In the genomic region with DNA sequence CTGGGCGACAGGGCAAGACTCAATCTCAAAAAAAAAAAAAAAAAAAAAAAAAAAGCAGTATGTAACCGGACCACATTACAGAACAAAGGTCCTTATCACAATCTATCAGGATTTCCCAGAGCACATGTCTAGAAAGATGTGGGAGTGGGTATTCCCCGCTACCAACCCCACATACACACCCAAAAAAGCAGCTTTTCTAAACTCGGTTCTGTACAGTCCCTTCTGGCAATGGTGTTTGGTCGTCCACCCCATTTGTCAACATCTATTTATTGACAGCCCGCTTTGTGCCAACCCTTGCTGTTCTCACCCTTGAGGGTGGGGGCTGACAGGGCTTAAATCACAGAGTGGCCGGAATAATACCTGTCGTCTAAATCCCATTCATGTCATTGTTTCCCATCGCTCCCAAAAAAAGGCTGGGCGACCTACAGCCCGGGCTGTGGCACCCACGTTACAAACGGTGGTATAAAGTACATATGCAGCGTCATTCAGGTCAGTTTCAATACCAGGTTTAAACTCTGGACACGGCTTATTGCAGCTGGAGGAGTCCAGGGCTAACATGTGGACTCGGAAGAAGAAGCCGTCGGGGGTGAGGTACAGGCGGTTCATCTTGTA, we compare ENCODE assay signal across 8 cellular contexts. TPM values are rescaled to one million over a fixed set of nuclear protein-coding genes. Genes with fewer than 3 reads are reported as not detected.
DNase-seq lines count a peak whose midpoint lies in the region; ATAC-seq and TF ChIP-seq lines count a peak whose summit lies in the region.

No MANE protein-coding gene starts in this region.

- H3K9me3 Mint-ChIP-seq in CD14-positive monocyte, result peaks cover 0 to 9% (median 8%) of the 10 kb centered on the region in 7 donors
- no peaks in the 10 kb centered on the region for H3K9me3 Mint-ChIP-seq in activated naive CD8-positive, alpha-beta T cell treated with anti-CD3 and anti-CD28 coated beads for 36 hours
- no peaks in the 10 kb centered on the region for H3K9me3 Mint-ChIP-seq in immature natural killer cell
- H3K9me3 Mint-ChIP-seq in stimulated activated naive B cell treated with anti-CD40 and anti-IgM and Interleukin-4, amounts not matched to agents 10 μg/mL and 1 μg/mL and 100 μg/mL, for 72 hours, result no peaks in the 10 kb centered on the region

- intact Hi-C loops in CD14-positive monocyte (cut with micrococcal nuclease), result loop anchor here in 1 of 2 donors (10.0 kb wide), 1 partner anchor 1688 kb away; a partner anchor contains a TSS

- H3K27ac Mint-ChIP-seq in CD14-positive monocyte, result peak overlapping the region; percentile 79 to 92 (median 91)
- peak overlapping the region; percentile 86 for H3K27ac Mint-ChIP-seq in activated naive CD8-positive, alpha-beta T cell treated with anti-CD3 and anti-CD28 coated beads for 36 hours
- H3K27ac Mint-ChIP-seq in immature natural killer cell, result peak overlapping the region; percentile 87 to 96 (median 90)
- peak overlapping the region; percentile 92 for H3K27ac Mint-ChIP-seq in stimulated activated naive B cell treated with anti-CD40 and anti-IgM and Interleukin-4, amounts not matched to agents 10 μg/mL and 1 μg/mL and 100 μg/mL, for 72 hours

- TF ChIP-seq CTCF in CD14-positive monocyte (IDR thresholded peaks at IDR 0.05), result no peak

- peaks cover 3 to 4% of the 10 kb centered on the region in 2 donors for H3K36me3 Mint-ChIP-seq in CD14-positive monocyte
- H3K36me3 Mint-ChIP-seq in activated naive CD8-positive, alpha-beta T cell treated with anti-CD3 and anti-CD28 coated beads for 36 hours, result peaks cover 4% of the 10 kb centered on the region
- no peaks in the 10 kb centered on the region for H3K36me3 Mint-ChIP-seq in immature natural killer cell
- H3K36me3 Mint-ChIP-seq in stimulated activated naive B cell treated with anti-CD40 and anti-IgM and Interleukin-4, amounts not matched to agents 10 μg/mL and 1 μg/mL and 100 μg/mL, for 72 hours, result peaks cover 0 to 2% of the 10 kb centered on the region in 2 donors

- DNase-seq in CD14-positive monocyte (ENCODE audit: low spot score) (no peak), immature natural killer cell (peak in 1 of 3 donors; percentile 6), 8988T (no peak)
- no peak for DNase-seq in activated naive CD8-positive, alpha-beta T cell treated with anti-CD3 and anti-CD28 coated beads for 36 hours
- DNase-seq in stimulated activated naive B cell treated with anti-CD40 and anti-IgM and Interleukin-4, amounts not matched to agents 10 μg/mL and 1 μg/mL and 100 μg/mL, for 72 hours, result no peak

- ATAC-seq in HG02870 (IDR thresholded peaks at IDR 0.05; ENCODE audit: unreplicated experiment) (peak; percentile 7), HG02610 (IDR thresholded peaks at IDR 0.05; ENCODE audit: unreplicated experiment) (no peak), HG03571 (IDR thresholded peaks at IDR 0.05; ENCODE audit: unreplicated experiment) (no peak)
- ATAC-seq in stimulated activated naive B cell treated with anti-CD40 and anti-IgM and Interleukin-4, amounts not matched to agents 10 μg/mL and 1 μg/mL and 100 μg/mL, for 72 hours (replicated peaks), result peak in 1 of 2 donors; percentile 10

- H3K4me1 Mint-ChIP-seq in CD14-positive monocyte (peaks cover 39% of the 10 kb centered on the region), immature natural killer cell (peaks cover 28 to 34% of the 10 kb centered on the region in 2 donors)
- peaks cover 31% of the 10 kb centered on the region for H3K4me1 Mint-ChIP-seq in activated naive CD8-positive, alpha-beta T cell treated with anti-CD3 and anti-CD28 coated beads for 36 hours
- H3K4me1 Mint-ChIP-seq in stimulated activated naive B cell treated with anti-CD40 and anti-IgM and Interleukin-4, amounts not matched to agents 10 μg/mL and 1 μg/mL and 100 μg/mL, for 72 hours, result peaks cover 23 to 40% of the 10 kb centered on the region in 2 donors

- peaks cover 32 to 36% (median 33%) of the 10 kb centered on the region in 3 donors for H3K27me3 Mint-ChIP-seq in CD14-positive monocyte (ENCODE audit: low read depth in 3 of 3)
- peaks cover 30% of the 10 kb centered on the region for H3K27me3 Mint-ChIP-seq in activated naive CD8-positive, alpha-beta T cell treated with anti-CD3 and anti-CD28 coated beads for 36 hours
- H3K27me3 Mint-ChIP-seq in immature natural killer cell (ENCODE audit: low read depth in 3 of 3), result peaks cover 8 to 27% (median 16%) of the 10 kb centered on the region in 3 donors
- H3K27me3 Mint-ChIP-seq in stimulated activated naive B cell treated with anti-CD40 and anti-IgM and Interleukin-4, amounts not matched to agents 10 μg/mL and 1 μg/mL and 100 μg/mL, for 72 hours, result peaks cover 8 to 21% of the 10 kb centered on the region in 2 donors

- H3K4me3 Mint-ChIP-seq in CD14-positive monocyte, result peak overlapping the region; percentile 95 to 97
- peak overlapping the region; percentile 93 for H3K4me3 Mint-ChIP-seq in activated naive CD8-positive, alpha-beta T cell treated with anti-CD3 and anti-CD28 coated beads for 36 hours
- peak overlapping the region; percentile 91 to 97 (median 95) for H3K4me3 Mint-ChIP-seq in immature natural killer cell
- H3K4me3 Mint-ChIP-seq in stimulated activated naive B cell treated with anti-CD40 and anti-IgM and Interleukin-4, amounts not matched to agents 10 μg/mL and 1 μg/mL and 100 μg/mL, for 72 hours, result peak overlapping the region; percentile 87 to 93

RNA-seq across cellular contexts. Expression of a gene that starts 3.6 kb away (rescaled TPM):
- polyA plus RNA-seq in CD14-positive monocyte (1 to 10 TPM; 4.0 to 6.7 TPM), immature natural killer cell (10 to 100 TPM in 1 of 3 donors, 1 to 10 TPM in 2; 7.3 to 15.5 (median 8.6) TPM)
- 10 to 100 TPM; 16.6 to 17.2 TPM for total RNA-seq in activated naive CD8-positive, alpha-beta T cell treated with anti-CD3 and anti-CD28 coated beads for 36 hours

RNA-seq across cellular contexts. Expression of a gene that starts 42.9 kb away (rescaled TPM):
- polyA plus RNA-seq in CD14-positive monocyte (10 to 100 TPM; 23.2 TPM), immature natural killer cell (10 to 100 TPM; 26.3 to 42.4 (median 39.4) TPM)
- total RNA-seq in activated naive CD8-positive, alpha-beta T cell treated with anti-CD3 and anti-CD28 coated beads for 36 hours, result 100 to 1,000 TPM; 249 to 252 TPM
